ENCODE assay signal across 13 cellular contexts in genomic region chr16:2971985-2972784, GRCh38. TPM values are rescaled to one million over a fixed set of nuclear protein-coding genes. Genes with fewer than 3 reads are reported as not detected.
DNase-seq lines count a peak whose midpoint lies in the region; ATAC-seq, FAIRE-seq and TF ChIP-seq lines count a peak whose summit lies in the region.
"Had no signal": no experiment of that assay in that cellular context is flagged by ENCODE, and none has a peak within 500 bp of the region (broad histone marks: within the 10 kb centered on the region; RNA-seq: fewer than 3 reads in every experiment).

No MANE protein-coding gene starts in this region.

- H3K4me1 ChIP-seq in heart right ventricle: peaks cover 0 to 43% (median 29%) of the 10 kb centered on the region in 9 donors

- peak overlapping the region; percentile 26 for H3K4me3 Mint-ChIP-seq in activated B cell treated with CpG ODN at 0.5 μM for 24 hours

- TF ChIP-seq POLR2A in GM12891 (IDR thresholded peaks at IDR 0.05; ENCODE audit: low read depth, low read length): no peak

- peaks cover 0 to 26% (median 0%) of the 10 kb centered on the region in 9 donors for H3K36me3 ChIP-seq in heart right ventricle
- H3K36me3 ChIP-seq: Peyer's patch, transverse colon had no signal

- no peak overlapping the region for H3K27ac ChIP-seq in heart right ventricle
- H3K27ac ChIP-seq: Peyer's patch, transverse colon had no signal

- in situ Hi-C loops in GM13976 (cut with MboI; ENCODE audit: low sequenced_read_pairs, unreplicated experiment): no loop called here

- ATAC-seq in activated B cell treated with CpG ODN at 0.5 μM for 24 hours (ENCODE audit: low read depth) (no peak), heart right ventricle (no peak), HG02759 (IDR thresholded peaks at IDR 0.05; ENCODE audit: unreplicated experiment) (no peak)

- H3K9me3 Mint-ChIP-seq in activated B cell treated with CpG ODN at 0.5 μM for 24 hours: no peaks in the 10 kb centered on the region

- no peaks in the 10 kb centered on the region for H3K9me3 ChIP-seq in heart right ventricle
- H3K9me3 ChIP-seq: Peyer's patch, transverse colon had no signal

- POLR2A ChIA-PET in activated B cell treated with CpG ODN at 0.5 μM for 24 hours (lab: Charles Lee): interaction anchor here (0.7 to 1.4 kb wide), 2 partner anchors 8 to 162 kb away, joined by 3 to 4 read pairs; partner anchors contain the start of genes PKMYT1 and ZNF213

- whole genome bisulfite sequencing in heart right ventricle, 2 donors: 77 to 80% methylated on average over 15 of the region's 15 CpGs

- CTCF ChIA-PET in activated B cell treated with CpG ODN at 0.5 μM for 24 hours (lab: Charles Lee): no interaction called here

- H3K4me3 ChIP-seq in heart right ventricle: no peak overlapping the region
- H3K4me3 ChIP-seq: Peyer's patch, transverse colon had no signal

- peaks cover 8 to 18% (median 12%) of the 10 kb centered on the region in 7 donors for H3K27me3 ChIP-seq in heart right ventricle

- H3K36me3 Mint-ChIP-seq in activated B cell treated with CpG ODN at 0.5 μM for 24 hours (ENCODE audit: low read depth): no peaks in the 10 kb centered on the region

- intact Hi-C loops in activated B cell treated with CpG ODN at 0.5 μM for 24 hours (cut with micrococcal nuclease): no loop called here
- intact Hi-C loops in heart right ventricle (cut with DNase I): no loop called here

- peaks cover 12% of the 10 kb centered on the region for H3K27me3 Mint-ChIP-seq in activated B cell treated with CpG ODN at 0.5 μM for 24 hours

- no peak overlapping the region for H3K27ac Mint-ChIP-seq in activated B cell treated with CpG ODN at 0.5 μM for 24 hours

- peaks cover 13% of the 10 kb centered on the region for H3K4me1 Mint-ChIP-seq in activated B cell treated with CpG ODN at 0.5 μM for 24 hours

- FAIRE-seq in GM12891 (lab: Jason Lieb, UNC): no peak
- FAIRE-seq: D721Med had no signal

- TF ChIP-seq CTCF in activated B cell treated with CpG ODN at 0.5 μM for 24 hours (IDR thresholded peaks at IDR 0.05): no peak
- no peak for TF ChIP-seq CTCF in heart right ventricle (IDR thresholded peaks at IDR 0.05)
- TF ChIP-seq CTCF in GM13976 (IDR thresholded peaks at IDR 0.05; ENCODE audit: borderline replicate concordance, control extremely low read depth, extremely low read depth, insufficient read depth, missing control alignments): no peak

- peak; percentile 25 for DNase-seq in NCI-H1092 treated with DMSO at 0.1 percent for 48 hours (lab: John Stamatoyannopoulos, UW)
- DNase-seq in NCI-H1092 (lab: John Stamatoyannopoulos, UW): no peak
- DNase-seq in GM12891 (ENCODE audit: insufficient read length, low spot score): no peak
- no peak for DNase-seq in activated B cell treated with CpG ODN at 0.5 μM for 24 hours
- DNase-seq in medulla oblongata (ENCODE audit: extremely low spot score): peak; percentile 44
- DNase-seq in heart right ventricle: no peak
- DNase-seq in GM13976 (ENCODE audit: low spot score): no peak
- DNase-seq: NCI-H1930, Peyer's patch, transverse colon had no signal

TF ChIP-seq in GM12891, 5 proteins besides CTCF, POLR2A, EP300 and RAD21:
- TF ChIP-seq POU2F2 (IDR thresholded peaks at IDR 0.05; ENCODE audit: low read depth, low read length): 0 out of 2 replicates have a peak, but pooled peaks have one; percentile 6
- TF ChIP-seq PAX5 (IDR thresholded peaks at IDR 0.05; ENCODE audit: insufficient read depth, low read length, severe bottlenecking): no peak

RNA-seq across cellular contexts. Expression of gene PAQR4, which starts 3.0 kb away (rescaled TPM):
- 8.9 TPM for polyA plus RNA-seq in GM12891 (2012; ENCODE audit: low read depth, missing spikeins)
- total RNA-seq in activated B cell treated with CpG ODN at 0.5 μM for 24 hours (2.4 and 2.7 TPM in 2 replicates), heart right ventricle (10 to 100 TPM in 1 of 10 donors, 1 to 10 TPM in 9; 3.7 to 13.8 (median 6.5) TPM)
- polyA plus RNA-seq in heart right ventricle: 10 to 100 TPM in 1 of 2 donors, 1 to 10 TPM in 1; 8.2 to 17.9 TPM

RNA-seq across cellular contexts. Expression of gene PKMYT1, which starts 8.1 kb away (rescaled TPM):
- polyA plus RNA-seq in GM12891 (2012; ENCODE audit: low read depth, missing spikeins): 21.4 TPM
- total RNA-seq in activated B cell treated with CpG ODN at 0.5 μM for 24 hours (3.8 and 4.3 TPM in 2 replicates), heart right ventricle (1 to 10 TPM in 2 of 10 donors, under 1 TPM in 7, not detected in 1; 0.34 to 4.2 (median 0.66) TPM)
- 1 to 10 TPM; 1.4 to 3.7 TPM for polyA plus RNA-seq in heart right ventricle

RNA-seq across cellular contexts. Expression of gene KREMEN2, which starts 8.1 kb away (rescaled TPM):
- 0.44 TPM for polyA plus RNA-seq in GM12891 (2012; ENCODE audit: low read depth, missing spikeins)
- total RNA-seq in activated B cell treated with CpG ODN at 0.5 μM for 24 hours (1.3 and 1.7 TPM in 2 replicates), heart right ventricle (not detected)
- not detected for polyA plus RNA-seq in heart right ventricle
- total RNA-seq: chondrocyte had no signal

RNA-seq across cellular contexts. Expression of gene CLDN9, which starts 40.5 kb away (rescaled TPM):
- 0.04 TPM for polyA plus RNA-seq in GM12891 (2012; ENCODE audit: low read depth, missing spikeins)
- not detected in 2 replicates for total RNA-seq in activated B cell treated with CpG ODN at 0.5 μM for 24 hours
- 1 to 10 TPM in 3 of 10 donors, under 1 TPM in 7; 0.19 to 1.5 (median 0.79) TPM for total RNA-seq in heart right ventricle
- 1 to 10 TPM; 1.0 to 3.2 TPM for polyA plus RNA-seq in heart right ventricle
- total RNA-seq: chondrocyte had no signal

RNA-seq across cellular contexts. Expression of gene CLDN6, which starts 45.8 kb away (rescaled TPM):
- polyA plus RNA-seq in GM12891 (2012; ENCODE audit: low read depth, missing spikeins): not detected
- total RNA-seq in activated B cell treated with CpG ODN at 0.5 μM for 24 hours (not detected in 2 replicates), heart right ventricle (under 1 TPM in 1 of 10 donors, not detected in 9; 0.28 TPM)
- under 1 TPM in 1 of 2 donors, not detected in 1; 0.03 TPM for polyA plus RNA-seq in heart right ventricle
- total RNA-seq: Peyer's patch, transverse colon had no signal

Comparison
In these comparisons a context has a peak if more than half of its experiments do, and no peak if none do; other contexts are left out.
1. DNase-seq: peak in NCI-H1092 treated with DMSO at 0.1 percent for 48 hours (single experiment) and medulla oblongata (single experiment); none in NCI-H1092 (single experiment), GM12891 (single experiment), activated B cell treated with CpG ODN at 0.5 μM for 24 hours (single experiment), heart right ventricle (0 of 2) and GM13976 (single experiment).